21 cellular contexts compared by ENCODE assay signal in genomic region chr7:135467207-135467711, GRCh38. TPM values are rescaled to one million over a fixed set of nuclear protein-coding genes. Genes with fewer than 3 reads are reported as not detected.
A peak's percentile ranks its signal among the peaks of the same experiment; 100 is the strongest.
DNase-seq lines count a peak whose midpoint lies in the region; ATAC-seq and TF ChIP-seq lines count a peak whose summit lies in the region.
"Had no signal": no experiment of that assay in that cellular context is flagged by ENCODE, and none has a peak within 500 bp of the region (broad histone marks: within the 10 kb centered on the region; RNA-seq: fewer than 3 reads in every experiment).

No MANE protein-coding gene starts in this region.

- BruUV-seq in Calu3 (replicated peaks; lab: Mats Ljungman, UMichigan) = no TSS peak

- peak overlapping the region; percentile 79 for H3K27ac Mint-ChIP-seq in Calu3 (ENCODE audit: unreplicated experiment)
- no peak overlapping the region for H3K27ac Mint-ChIP-seq in activated T-cell treated with anti-CD3 and anti-CD28 coated beads, Interleukin-2, amount 50 U/mL, for 72 hours
- H3K27ac Mint-ChIP-seq: activated naive CD4-positive, alpha-beta T cell treated with anti-CD3 and anti-CD28 coated beads, Interleukin-2, amount 50 U/mL, for 72 hours; B cell; naive thymus-derived CD4-positive, alpha-beta T cell had no signal

- H3K4me3 ChIP-seq in fibroblast of mammary gland (ENCODE audit: control insufficient read depth, low read depth, low read length) = no peak overlapping the region
- H3K4me3 ChIP-seq: cardiac muscle cell, heart right ventricle had no signal

- H3K4me3 Mint-ChIP-seq in Calu3 (ENCODE audit: low read depth, unreplicated experiment) = no peak overlapping the region
- H3K4me3 Mint-ChIP-seq in activated T-cell treated with anti-CD3 and anti-CD28 coated beads, Interleukin-2, amount 50 U/mL, for 72 hours = no peak overlapping the region
- H3K4me3 Mint-ChIP-seq: B cell; naive thymus-derived CD4-positive, alpha-beta T cell had no signal

- H3K27me3 Mint-ChIP-seq in Calu3 (ENCODE audit: unreplicated experiment) = no peaks in the 10 kb centered on the region
- H3K27me3 Mint-ChIP-seq in activated T-cell treated with anti-CD3 and anti-CD28 coated beads, Interleukin-2, amount 50 U/mL, for 72 hours (ENCODE audit: low read depth) = no peaks in the 10 kb centered on the region
- H3K27me3 Mint-ChIP-seq: B cell; naive thymus-derived CD4-positive, alpha-beta T cell had no signal

- H3K4me1 Mint-ChIP-seq in Calu3 (ENCODE audit: low read depth, unreplicated experiment) = peaks cover 16% of the 10 kb centered on the region
- peaks cover 8% of the 10 kb centered on the region for H3K4me1 Mint-ChIP-seq in activated T-cell treated with anti-CD3 and anti-CD28 coated beads, Interleukin-2, amount 50 U/mL, for 72 hours (ENCODE audit: low read depth)

- TF ChIP-seq CTCF in Calu3 (IDR thresholded peaks at IDR 0.05; ENCODE audit: unreplicated experiment) (no peak), fibroblast of mammary gland (conservative IDR thresholded peaks at IDR 0.05; ENCODE audit: control insufficient read depth, insufficient read depth, low read depth, low read length) (no peak)

- CTCF ChIA-PET in Calu3 (lab: Charles Lee) = no interaction called here

- no peaks in the 10 kb centered on the region for H3K9me3 Mint-ChIP-seq in Calu3 (ENCODE audit: low read depth, unreplicated experiment)
- H3K9me3 Mint-ChIP-seq in activated T-cell treated with anti-CD3 and anti-CD28 coated beads, Interleukin-2, amount 50 U/mL, for 72 hours = no peaks in the 10 kb centered on the region
- H3K9me3 Mint-ChIP-seq: activated naive CD4-positive, alpha-beta T cell treated with anti-CD3 and anti-CD28 coated beads, Interleukin-2, amount 50 U/mL, for 72 hours; naive thymus-derived CD4-positive, alpha-beta T cell had no signal

- H3K36me3 Mint-ChIP-seq in Calu3 (ENCODE audit: insufficient read depth, unreplicated experiment) = peaks cover 5% of the 10 kb centered on the region
- peaks cover 1 to 4% of the 10 kb centered on the region in 2 donors for H3K36me3 Mint-ChIP-seq in activated T-cell treated with anti-CD3 and anti-CD28 coated beads, Interleukin-2, amount 50 U/mL, for 72 hours (ENCODE audit: insufficient read depth in 2 of 2)
- H3K36me3 Mint-ChIP-seq: activated naive CD4-positive, alpha-beta T cell treated with anti-CD3 and anti-CD28 coated beads, Interleukin-2, amount 50 U/mL, for 72 hours had no signal

- peak; percentile 54 for DNase-seq in Calu3
- DNase-seq in fibroblast of mammary gland (ENCODE audit: low read depth) = peak; percentile 28
- DNase-seq in activated effector memory CD4-positive, alpha-beta T cell treated with anti-CD3 and anti-CD28 coated beads, Interleukin-2, amount 50 U/mL, for 16 hours = no peak
- no peak for DNase-seq in Right ventricle myocardium inferior (ENCODE audit: missing footprints)
- DNase-seq in activated T-cell treated with anti-CD3 and anti-CD28 coated beads, Interleukin-2, amount 50 U/mL, for 72 hours = no peak
- no peak for DNase-seq in NCI-H510A treated with DMSO at 0.1 percent for 48 hours (lab: John Stamatoyannopoulos, UW)
- DNase-seq: DMS79 treated with DMSO at 0.1 percent for 48 hours; heart right ventricle; naive thymus-derived CD4-positive, alpha-beta T cell; NCI-H187; NCI-H69; SHP77; stimulated activated CD4-positive, alpha-beta T cell treated with anti-CD3 and anti-CD28 coated beads, Interleukin-4, amount 100 ng/mL, for 4 hours; stimulated activated naive CD8-positive, alpha-beta T cell treated with anti-CD3 and anti-CD28 coated beads, Interleukin-15, Interleukin-2, amounts not matched to agents 100 U/mL and 50 U/mL, for 24 hours; T1000 had no signal

- intact Hi-C loops in Calu3 (cut with micrococcal nuclease; ENCODE audit: unreplicated experiment) = no loop called here
- intact Hi-C loops in Right ventricle myocardium inferior (cut with DNase I) = no loop called here

- ATAC-seq in GM19043 (IDR thresholded peaks at IDR 0.05; ENCODE audit: low read depth, unreplicated experiment) (peak; percentile 57), HG03432 (IDR thresholded peaks at IDR 0.05; ENCODE audit: unreplicated experiment) (peak; percentile 66), Right ventricle myocardium inferior (no peak)
- no peak for ATAC-seq in activated T-cell treated with anti-CD3 and anti-CD28 coated beads, Interleukin-2, amount 50 U/mL, for 72 hours (replicated peaks in 1 of 2)
- ATAC-seq: activated naive CD4-positive, alpha-beta T cell treated with anti-CD3 and anti-CD28 coated beads, Interleukin-2, amount 50 U/mL, for 72 hours; heart right ventricle; left lobe of liver; stimulated activated naive CD8-positive, alpha-beta T cell treated with anti-CD3 and anti-CD28 coated beads, Interleukin-15, Interleukin-2, amounts not matched to agents 100 U/mL and 50 U/mL, for 24 hours had no signal

RNA-seq across cellular contexts. Expression of gene CNOT4, which starts 42.6 kb away (rescaled TPM):
- 21.9 and 26.0 TPM in 2 replicates for total RNA-seq in Calu3 (2022)
- 26.6 TPM for total RNA-seq in Right ventricle myocardium inferior
- 10 to 100 TPM; 25.2 to 25.9 TPM for total RNA-seq in activated T-cell treated with anti-CD3 and anti-CD28 coated beads, Interleukin-2, amount 50 U/mL, for 72 hours

Comparison
In these comparisons a context has a peak if more than half of its experiments do, and no peak if none do; other contexts are left out.
1. DNase-seq: peak in Calu3 (single experiment) and fibroblast of mammary gland (single experiment); none in activated effector memory CD4-positive, alpha-beta T cell treated with anti-CD3 and anti-CD28 coated beads, Interleukin-2, amount 50 U/mL, for 16 hours (single experiment), Right ventricle myocardium inferior (single experiment), activated T-cell treated with anti-CD3 and anti-CD28 coated beads, Interleukin-2, amount 50 U/mL, for 72 hours (0 of 2) and NCI-H510A treated with DMSO at 0.1 percent for 48 hours (single experiment).
2. ATAC-seq: peak in GM19043 (single experiment) and HG03432 (single experiment); none in Right ventricle myocardium inferior (single experiment) and activated T-cell treated with anti-CD3 and anti-CD28 coated beads, Interleukin-2, amount 50 U/mL, for 72 hours (0 of 2).